10 cellular contexts compared by ENCODE assay signal in the genomic region with DNA sequence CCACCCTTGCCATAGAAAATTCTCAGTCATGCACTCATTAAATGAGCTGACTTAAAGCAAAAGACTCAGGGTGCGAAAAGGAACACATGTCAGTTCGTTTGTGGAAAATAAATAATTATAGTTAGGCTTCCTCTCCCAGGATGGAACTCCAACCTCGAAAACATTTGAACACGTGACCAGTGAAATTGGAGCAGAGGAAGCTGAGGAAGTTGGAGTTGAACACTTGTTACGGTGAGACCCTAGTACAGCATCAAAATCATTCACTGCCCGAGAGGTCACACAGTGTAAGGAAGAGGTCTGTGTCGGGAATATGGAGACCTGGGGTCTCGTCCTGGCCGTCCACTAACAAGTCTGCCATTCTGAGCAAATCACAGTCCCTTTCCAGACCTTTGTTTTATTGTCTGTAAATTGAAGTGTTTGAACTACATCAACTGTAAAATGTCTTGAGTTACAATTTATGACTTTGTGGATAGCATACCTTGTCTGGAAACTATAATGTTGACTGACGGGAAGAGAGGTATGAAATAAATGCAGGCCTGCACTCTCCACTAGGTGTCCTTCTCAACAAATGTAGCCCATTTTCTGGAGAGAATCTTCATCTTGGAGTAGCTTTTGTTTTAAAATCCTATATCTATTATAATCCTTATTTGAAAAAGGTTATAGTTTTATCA. TPM values are rescaled to one million over a fixed set of nuclear protein-coding genes. Genes with fewer than 3 reads are reported as not detected.
DNase-seq lines count a peak whose midpoint lies in the region; ATAC-seq and TF ChIP-seq lines count a peak whose summit lies in the region.
"Had no signal": no experiment of that assay in that cellular context is flagged by ENCODE, and none has a peak within 500 bp of the region (broad histone marks: within the 10 kb centered on the region; RNA-seq: fewer than 3 reads in every experiment).

No MANE protein-coding gene starts in this region.

- H3K4me1 ChIP-seq in DND-41 (ENCODE audit: insufficient read depth, low read length): peaks cover 6% of the 10 kb centered on the region
- no peaks in the 10 kb centered on the region for H3K4me1 ChIP-seq in mucosa of descending colon (ENCODE audit: low read depth)

- no peak overlapping the region for H3K4me2 ChIP-seq in DND-41 (ENCODE audit: insufficient read depth, low read length)

- no peak overlapping the region for H3K27ac ChIP-seq in DND-41 (ENCODE audit: low read length)

- peaks cover 22% of the 10 kb centered on the region; the same call in 1 of the 2 replicates for H4K20me1 ChIP-seq in DND-41 (ENCODE audit: insufficient read depth, low read length)

- H3K27me3 ChIP-seq in DND-41 (ENCODE audit: insufficient read depth, low read length, poor library complexity): no peaks in the 10 kb centered on the region

- H3K79me2 ChIP-seq in DND-41 (ENCODE audit: insufficient read depth, low read length): peaks cover 26% of the 10 kb centered on the region

- H3K4me3 ChIP-seq in DND-41 (ENCODE audit: low read depth in 1 of 2, low read length in 2 of 2): no peak overlapping the region
- H3K4me3 ChIP-seq in HFF-Myc (replicated peaks; ENCODE audit: low read depth, low read length): no peak overlapping the region
- no peak overlapping the region for H3K4me3 ChIP-seq in mucosa of descending colon

- DNase-seq in DND-41: no peak
- DNase-seq in HFF-Myc (ENCODE audit: extremely low read depth, low read depth): no peak
- DNase-seq in amniotic epithelial cell (ENCODE audit: low read depth): peak; percentile 22
- peak in 1 of 3 donors; percentile 29 for DNase-seq in mucosa of descending colon
- no peak for DNase-seq in activated CD8-positive, alpha-beta memory T cell treated with anti-CD3 and anti-CD28 coated beads for 24 hours
- no peak for DNase-seq in activated gamma-delta T cell treated with Interleukin-2 at 50 U/mL for 16 hours
- DNase-seq: activated CD8-positive, alpha-beta memory T cell treated with anti-CD3 and anti-CD28 coated beads, Interleukin-2, amount 50 U/mL, for 4 hours had no signal

- intact Hi-C loops in mucosa of descending colon (cut with DNase I, micrococcal nuclease): no loop called here

- peak; percentile 36; the same call in 1 of the 3 replicates for ATAC-seq in DND-41 (ENCODE audit: insufficient read depth, low read depth)
- ATAC-seq in mucosa of descending colon: peak; percentile 76
- no peak for ATAC-seq in HG02571 (IDR thresholded peaks at IDR 0.05; ENCODE audit: unreplicated experiment)
- ATAC-seq in HG02623 (IDR thresholded peaks at IDR 0.05; ENCODE audit: unreplicated experiment): no peak
- ATAC-seq: natural killer cell treated with Interleukin-12 subunit alpha and Interleukin-12 subunit beta and Interleukin-15 and Interleukin-18, amount 100 ng/mL, for 72 hours had no signal

- H3K36me3 ChIP-seq in DND-41 (ENCODE audit: insufficient read depth, low read length) (peaks cover 89% of the 10 kb centered on the region), mucosa of descending colon (ENCODE audit: low read depth) (peaks cover 31% of the 10 kb centered on the region)

- peak; percentile 58 for TF ChIP-seq CTCF in DND-41 (IDR thresholded peaks at IDR 0.05; ENCODE audit: borderline replicate concordance, extremely low read depth, low read length, poor library complexity, severe bottlenecking)
- peak; percentile 28 for TF ChIP-seq CTCF in HFF-Myc (IDR thresholded peaks at IDR 0.05; ENCODE audit: low read depth, low read length, missing control alignments)
- peak; percentile 13 for TF ChIP-seq CTCF in mucosa of descending colon (IDR thresholded peaks at IDR 0.05)

- H3K9ac ChIP-seq in DND-41 (ENCODE audit: low read depth, low read length): no peak overlapping the region

- H2AFZ ChIP-seq in DND-41 (ENCODE audit: low read depth, low read length): no peak overlapping the region

- no peaks in the 10 kb centered on the region for H3K9me3 ChIP-seq in DND-41 (ENCODE audit: insufficient read depth, low read length, severe bottlenecking)
- no peaks in the 10 kb centered on the region for H3K9me3 ChIP-seq in mucosa of descending colon

RNA-seq across cellular contexts. Expression of a gene that starts 7.7 kb away (rescaled TPM):
- 10 to 100 TPM; 66.3 to 96.7 (median 83.7) TPM for total RNA-seq in mucosa of descending colon

Comparison
In these comparisons a context has a peak if more than half of its experiments do, and no peak if none do; other contexts are left out.
1. ATAC-seq: peak in DND-41 (single experiment) and mucosa of descending colon (single experiment); none in HG02571 (single experiment) and HG02623 (single experiment).
2. Peak in every context shown above with its lines, with median percentiles within 50 percentile points of each other: CTCF ChIP-seq.